Comparison of ENCODE assay signal across 19 cellular contexts in genomic region chr11:68762481-68762880, GRCh38. TPM values are rescaled to one million over a fixed set of nuclear protein-coding genes. Genes with fewer than 3 reads are reported as not detected.
"Had no signal": no experiment of that assay in that cellular context is flagged by ENCODE, and none has a peak within 500 bp of the region (broad histone marks: within the 10 kb centered on the region; RNA-seq: fewer than 3 reads in every experiment).

No MANE protein-coding gene starts in this region.

- H3K4me3 ChIP-seq: coronary artery, heart left ventricle, lung, testis, tibial nerve had no signal

- H3K9me3 ChIP-seq: heart left ventricle, testis, tibial nerve had no signal

- H3K9me3 Mint-ChIP-seq: naive B cell; nephron; stimulated activated naive B cell treated with anti-CD40 and anti-IgM and Interleukin-4, amounts not matched to agents 10 μg/mL and 1 μg/mL and 100 μg/mL, for 72 hours; stimulated activated naive CD8-positive, alpha-beta T cell treated with anti-CD3 and anti-CD28 coated beads, Interleukin-15, amount 100 ng/mL, for 72 hours had no signal

- H3K27me3 ChIP-seq: heart left ventricle, testis, tibial nerve had no signal

- FAIRE-seq: frontal cortex had no signal

- H3K4me1 ChIP-seq: testis, tibial nerve had no signal

- H3K4me3 Mint-ChIP-seq: nephron; stimulated activated naive B cell treated with anti-CD40 and anti-IgM and Interleukin-4, amounts not matched to agents 10 μg/mL and 1 μg/mL and 100 μg/mL, for 72 hours; stimulated activated naive CD8-positive, alpha-beta T cell treated with anti-CD3 and anti-CD28 coated beads, Interleukin-15, amount 100 ng/mL, for 72 hours had no signal

- H3K4me1 Mint-ChIP-seq: nephron; stimulated activated naive CD8-positive, alpha-beta T cell treated with anti-CD3 and anti-CD28 coated beads, Interleukin-15, amount 100 ng/mL, for 72 hours had no signal

- H3K27ac ChIP-seq: coronary artery, heart left ventricle, testis, tibial nerve had no signal

- H3K27me3 Mint-ChIP-seq: naive B cell; stimulated activated naive B cell treated with anti-CD40 and anti-IgM and Interleukin-4, amounts not matched to agents 10 μg/mL and 1 μg/mL and 100 μg/mL, for 72 hours; stimulated activated naive CD8-positive, alpha-beta T cell treated with anti-CD3 and anti-CD28 coated beads, Interleukin-15, amount 100 ng/mL, for 72 hours had no signal

- H3K27ac Mint-ChIP-seq: naive B cell; nephron; stimulated activated naive B cell treated with anti-CD40 and anti-IgM and Interleukin-4, amounts not matched to agents 10 μg/mL and 1 μg/mL and 100 μg/mL, for 72 hours; stimulated activated naive CD8-positive, alpha-beta T cell treated with anti-CD3 and anti-CD28 coated beads, Interleukin-15, amount 100 ng/mL, for 72 hours had no signal

- DNase-seq: effector CD8-positive, alpha-beta T cell; heart left ventricle; hippocampal formation; left colon; left ventricle myocardium superior; mesenchymal stem cell; naive B cell; stimulated activated CD4-positive, alpha-beta T cell treated with anti-CD3 and anti-CD28 coated beads, Interleukin-2, amount 100 ng/mL, for 24 hours; stimulated activated CD4-positive, alpha-beta T cell treated with anti-CD3 and anti-CD28 coated beads, Interleukin-4, amount 100 ng/mL, for 4 hours; stimulated activated naive B cell treated with anti-CD40 and anti-IgM and Interleukin-4, amounts not matched to agents 10 μg/mL and 1 μg/mL and 100 μg/mL, for 72 hours; stimulated activated naive CD8-positive, alpha-beta T cell treated with anti-CD3 and anti-CD28 coated beads, Interleukin-15, amount 100 ng/mL, for 72 hours; testis had no signal

RNA-seq across cellular contexts. Expression of gene TESMIN, which starts 11.2 kb away (rescaled TPM):
- total RNA-seq: osteoblast, skeletal muscle tissue had no signal
